1 cellular context compared by ENCODE assay signal in genomic region chr19:52189745-52190678, GRCh38.
TF ChIP-seq lines count a peak whose summit lies in the region.

Gene PPP2R1A, plus strand, starts transcription at chr19:52190052. Its CDS starts 45 bp downstream, at chr19:52190097.

TF ChIP-seq in GM12878, 131 proteins besides CTCF, POLR2A, EP300 and RAD21 (continued from another document):
- TF ChIP-seq SKIL (IDR thresholded peaks at IDR 0.05; ENCODE audit: low read depth, poor library complexity, severe bottlenecking) (peak; percentile 16), POLR2AphosphoS5 (IDR thresholded peaks at IDR 0.05; ENCODE audit: low read length) (peak; percentile 94), FOXK2 (IDR thresholded peaks at IDR 0.05) (no peak), TCF12 (IDR thresholded peaks at IDR 0.05; ENCODE audit: low read depth, low read length) (peak; percentile 52; the same call in 1 of the 2 replicates), POU2F2 (IDR thresholded peaks at IDR 0.05; ENCODE audit: borderline replicate concordance, low read depth, low read length) (peak; percentile 26; the same call in 1 of the 3 replicates), NBN (IDR thresholded peaks at IDR 0.05) (peak; percentile 84), HSF1 (IDR thresholded peaks at IDR 0.05; ENCODE audit: low read depth, low read length) (no peak), YY1 (IDR thresholded peaks at IDR 0.05; ENCODE audit: low read depth, low read length) (peak; percentile 97), GATAD2B (conservative IDR thresholded peaks at IDR 0.05; ENCODE audit: low read depth) (peak; percentile 84), HCFC1 (IDR thresholded peaks at IDR 0.05; ENCODE audit: low read length) (peak; percentile 37), MEF2A (IDR thresholded peaks at IDR 0.05; ENCODE audit: insufficient read depth, low read depth, low read length) (0 out of 2 replicates have a peak, but pooled peaks have one; percentile 16), BACH1 (IDR thresholded peaks at IDR 0.05; ENCODE audit: borderline replicate concordance) (peak; percentile 62; the same call in 1 of the 2 replicates), SMARCA5 (IDR thresholded peaks at IDR 0.05) (0 out of 2 replicates have a peak, but pooled peaks have one; percentile 50), JUNB (IDR thresholded peaks at IDR 0.05) (no peak), BMI1 (IDR thresholded peaks at IDR 0.05; ENCODE audit: borderline replicate concordance) (peak; percentile 99), SUPT20H (IDR thresholded peaks at IDR 0.05; ENCODE audit: borderline replicate concordance, control insufficient read depth, low read depth, low read length) (no peak), BCL3 (IDR thresholded peaks at IDR 0.05; ENCODE audit: borderline replicate concordance, insufficient read depth, low read depth, low read length, poor library complexity, severe bottlenecking) (no peak), CHD4 (IDR thresholded peaks at IDR 0.05) (no peak), ZNF687 (IDR thresholded peaks at IDR 0.05) (no peak), MTA2 (IDR thresholded peaks at IDR 0.05; ENCODE audit: low read depth) (no peak), BRCA1 (IDR thresholded peaks at IDR 0.05; ENCODE audit: low read depth, low read length) (no peak), RB1 (IDR thresholded peaks at IDR 0.05; ENCODE audit: borderline replicate concordance) (peak; percentile 89), IRF5 (IDR thresholded peaks at IDR 0.05; ENCODE audit: borderline replicate concordance) (no peak), ZNF207 (IDR thresholded peaks at IDR 0.05; ENCODE audit: borderline replicate concordance) (peak; percentile 76), SP1 (IDR thresholded peaks at IDR 0.05; ENCODE audit: low read depth, low read length) (peak; percentile 91), BCLAF1 (IDR thresholded peaks at IDR 0.05) (no peak), STAT3 (IDR thresholded peaks at IDR 0.05; ENCODE audit: low read depth, low read length) (no peak), MXI1 (IDR thresholded peaks at IDR 0.05; ENCODE audit: low read depth, low read length) (peak; percentile 100), RAD51 (IDR thresholded peaks at IDR 0.05) (no peak), ZBTB33 (IDR thresholded peaks at IDR 0.05) (no peak), HDGF (IDR thresholded peaks at IDR 0.05) (peak; percentile 81; the same call in 1 of the 2 replicates), TAF1 (IDR thresholded peaks at IDR 0.05; ENCODE audit: borderline replicate concordance, low read depth, low read length) (peak; percentile 96), ZBED1 (IDR thresholded peaks at IDR 0.05; ENCODE audit: borderline replicate concordance) (no peak), MEF2B (IDR thresholded peaks at IDR 0.05; ENCODE audit: partially characterized antibody, poor library complexity, severe bottlenecking) (peak; percentile 74), ATF7 (IDR thresholded peaks at IDR 0.05; ENCODE audit: low read depth) (no peak), TCF3 (IDR thresholded peaks at IDR 0.05; ENCODE audit: borderline replicate concordance, insufficient read depth, low read depth, low read length) (peak; percentile 22; the same call in 1 of the 2 replicates), SRF (IDR thresholded peaks at IDR 0.05; ENCODE audit: low read depth in 2 of 2, low read length in 2 of 2) (no peak), PKNOX1 (IDR thresholded peaks at IDR 0.05) (peak; percentile 97), IKZF1 (conservative IDR thresholded peaks at IDR 0.05) (peak; percentile 84), E2F8 (IDR thresholded peaks at IDR 0.05; ENCODE audit: low read depth, partially characterized antibody) (no peak)
